Comparison of ENCODE assay signal across 8 cellular contexts in genomic region chr6:89375427-89375868, GRCh38. TPM values are rescaled to one million over a fixed set of nuclear protein-coding genes. Genes with fewer than 3 reads are reported as not detected.
DNase-seq lines count a peak whose midpoint lies in the region; ATAC-seq and TF ChIP-seq lines count a peak whose summit lies in the region.

No MANE protein-coding gene starts in this region.

- ATAC-seq in DND-41 (ENCODE audit: insufficient read depth, low read depth) (peak; percentile 91), GM21576 (IDR thresholded peaks at IDR 0.05; ENCODE audit: unreplicated experiment) (peak; percentile 70), Right ventricle myocardium superior (ENCODE audit: poor library complexity) (peak; percentile 49)

- intact Hi-C loops in Right ventricle myocardium superior (cut with DNase I): no loop called here

- no peak overlapping the region for H3K4me2 ChIP-seq in DND-41 (ENCODE audit: insufficient read depth, low read length)

- peaks cover 26% of the 10 kb centered on the region for H3K36me3 ChIP-seq in DND-41 (ENCODE audit: insufficient read depth, low read length)

- 0 out of 2 replicates have a peak, but pooled peaks cover 2% of the 10 kb centered on the region for H3K79me2 ChIP-seq in DND-41 (ENCODE audit: insufficient read depth, low read length)

- H2AFZ ChIP-seq in DND-41 (ENCODE audit: low read depth, low read length): no peak overlapping the region

- peak; percentile 78 for TF ChIP-seq CTCF in DND-41 (IDR thresholded peaks at IDR 0.05; ENCODE audit: borderline replicate concordance, extremely low read depth, low read length, poor library complexity, severe bottlenecking)

- no peaks in the 10 kb centered on the region for H3K27me3 ChIP-seq in DND-41 (ENCODE audit: insufficient read depth, low read length, poor library complexity)

- peak; percentile 85 for DNase-seq in DND-41
- peak; percentile 74 for DNase-seq in HuH-7 (ENCODE audit: low spot score)
- peak; percentile 78 to 83 for DNase-seq in NOMO-1 (lab: John Stamatoyannopoulos, UW; ENCODE audit: unreplicated experiment in 2 of 2)
- DNase-seq in activated T-cell treated with anti-CD3 and anti-CD28 coated beads for 24 hours (ENCODE audit: low read depth): peak; percentile 25
- DNase-seq in Right ventricle myocardium superior: peak; percentile 53
- peak; percentile 37 to 52 for DNase-seq in stimulated activated CD4-positive, alpha-beta T cell treated with anti-CD3 and anti-CD28 coated beads, Interleukin-2, amount 100 ng/mL, for 24 hours
- DNase-seq in middle frontal gyrus (ENCODE audit: extremely low spot score, low spot score): no peak

- peaks cover 43% of the 10 kb centered on the region for H3K4me1 ChIP-seq in DND-41 (ENCODE audit: insufficient read depth, low read length)

- no peak overlapping the region for H3K9ac ChIP-seq in DND-41 (ENCODE audit: low read depth, low read length)

- peak overlapping the region; percentile 74 for H3K27ac ChIP-seq in DND-41 (ENCODE audit: low read length)

- H3K9me3 ChIP-seq in DND-41 (ENCODE audit: insufficient read depth, low read length, severe bottlenecking): no peaks in the 10 kb centered on the region

- no peak overlapping the region for H3K4me3 ChIP-seq in DND-41 (ENCODE audit: low read depth in 1 of 2, low read length in 2 of 2)

- H4K20me1 ChIP-seq in DND-41 (ENCODE audit: insufficient read depth, low read length): 0 out of 2 replicates have a peak, but pooled peaks cover 2% of the 10 kb centered on the region

RNA-seq across cellular contexts. Expression of gene UBE2J1, which starts 22.9 kb away (rescaled TPM):
- total RNA-seq in Right ventricle myocardium superior: 11.9 TPM

RNA-seq across cellular contexts. Expression of gene RRAGD, which starts 36.6 kb away (rescaled TPM):
- 130 TPM for total RNA-seq in Right ventricle myocardium superior

RNA-seq across cellular contexts. Expression of gene ANKRD6, which starts 57.5 kb away (rescaled TPM):
- total RNA-seq in Right ventricle myocardium superior: 15.0 TPM
